21 cellular contexts compared by ENCODE assay signal in the genomic region with DNA sequence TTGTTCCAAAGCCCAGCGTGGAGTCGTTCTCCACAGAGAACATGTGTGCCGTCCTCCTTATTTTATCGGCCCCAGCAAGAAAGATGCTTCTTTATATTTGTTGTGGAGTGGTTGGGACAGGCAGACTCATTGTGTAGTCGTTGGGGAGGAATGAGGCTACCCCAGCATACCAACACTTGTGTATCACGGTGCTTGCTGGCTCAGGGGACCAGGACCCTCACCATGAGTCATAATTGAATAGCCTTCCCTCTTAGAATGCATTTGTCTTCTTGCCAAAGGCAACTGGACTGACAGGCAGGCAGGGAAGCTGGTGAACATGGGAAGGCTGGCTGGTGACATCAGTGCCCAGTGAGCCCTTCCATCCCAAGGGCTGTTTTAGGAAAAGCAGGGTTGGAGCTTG.
"Had no signal": no experiment of that assay in that cellular context is flagged by ENCODE, and none has a peak within 500 bp of the region (broad histone marks: within the 10 kb centered on the region; RNA-seq: fewer than 3 reads in every experiment).

No MANE protein-coding gene starts in this region.

- H2AFZ ChIP-seq: neural progenitor cell had no signal

- H3K36me3 ChIP-seq: neural progenitor cell had no signal

- H3K27me3 Mint-ChIP-seq: activated CD8-positive, alpha-beta memory T cell treated with anti-CD3 and anti-CD28 coated beads, Interleukin-2, amount 10 ng/mL, durations not matched to agents 7 days and 5 days; dendritic cell treated with granulocyte-macrophage colony-stimulating factor and Interleukin-4, amounts not matched to agents 40 ng/mL and 50 ng/mL, for 4 days; effector memory CD8-positive, alpha-beta T cell; naive B cell had no signal

- ATAC-seq: activated CD8-positive, alpha-beta memory T cell treated with anti-CD3 and anti-CD28 coated beads, Interleukin-2, amount 10 ng/mL, durations not matched to agents 7 days and 5 days; effector memory CD8-positive, alpha-beta T cell; gastroesophageal sphincter; heart right ventricle; left colon; pancreas; stimulated activated naive CD8-positive, alpha-beta T cell treated with anti-CD3 and anti-CD28 coated beads, Interleukin-15, Interleukin-2, amounts not matched to agents 100 U/mL and 50 U/mL, for 24 hours had no signal

- H3K9me3 Mint-ChIP-seq: brain; dendritic cell treated with granulocyte-macrophage colony-stimulating factor and Interleukin-4, amounts not matched to agents 40 ng/mL and 50 ng/mL, for 4 days; effector memory CD8-positive, alpha-beta T cell; naive B cell; neural progenitor cell had no signal

- H3K4me3 ChIP-seq: adrenal gland, gastroesophageal sphincter, heart right ventricle, lung, neural progenitor cell, pancreas, transverse colon had no signal

- DNase-seq: activated CD4-positive, alpha-beta T cell treated with anti-CD3 and anti-CD28 coated beads for 1 hour; activated CD4-positive, alpha-beta T cell treated with anti-CD3 and anti-CD28 coated beads, Interleukin-2, amount 50 U/mL, for 4 hours; activated CD8-positive, alpha-beta memory T cell treated with anti-CD3 and anti-CD28 coated beads, Interleukin-2, amount 10 ng/mL, durations not matched to agents 7 days and 5 days; activated effector memory CD4-positive, alpha-beta T cell treated with Interleukin-2 at 50 U/mL for 16 hours; central memory CD4-positive, alpha-beta T cell; effector memory CD8-positive, alpha-beta T cell; left colon; midbrain; naive B cell; stimulated activated CD4-positive, alpha-beta T cell treated with anti-CD3 and anti-CD28 coated beads, Interleukin-15, amount 100 ng/mL, for 24 hours; stimulated activated naive CD8-positive, alpha-beta T cell treated with anti-CD3 and anti-CD28 coated beads, Interleukin-15, Interleukin-2, amounts not matched to agents 100 U/mL and 50 U/mL, for 24 hours; T1000; transverse colon had no signal

- H3K4me2 ChIP-seq: neural progenitor cell had no signal

- H3K27me3 ChIP-seq: adrenal gland, gastroesophageal sphincter, heart right ventricle, neural progenitor cell, pancreas, transverse colon had no signal

- H3K9ac ChIP-seq: neural progenitor cell had no signal

- H3K9me3 ChIP-seq: adrenal gland, gastroesophageal sphincter, heart right ventricle, pancreas, transverse colon had no signal

- H3K27ac ChIP-seq: adrenal gland, gastroesophageal sphincter, neural progenitor cell, pancreas, transverse colon had no signal

- H3K4me3 Mint-ChIP-seq: activated CD8-positive, alpha-beta memory T cell treated with anti-CD3 and anti-CD28 coated beads, Interleukin-2, amount 10 ng/mL, durations not matched to agents 7 days and 5 days; dendritic cell treated with granulocyte-macrophage colony-stimulating factor and Interleukin-4, amounts not matched to agents 40 ng/mL and 50 ng/mL, for 4 days; effector memory CD8-positive, alpha-beta T cell; neural progenitor cell had no signal

- H3K27ac Mint-ChIP-seq: dendritic cell treated with granulocyte-macrophage colony-stimulating factor and Interleukin-4, amounts not matched to agents 40 ng/mL and 50 ng/mL, for 4 days; effector memory CD8-positive, alpha-beta T cell; naive B cell; neural progenitor cell had no signal
